Comparison of ENCODE assay signal across 30 cellular contexts in genomic region chr15:67852433-67852832, GRCh38. TPM values are rescaled to one million over a fixed set of nuclear protein-coding genes. Genes with fewer than 3 reads are reported as not detected.
"Had no signal": no experiment of that assay in that cellular context is flagged by ENCODE, and none has a peak within 500 bp of the region (broad histone marks: within the 10 kb centered on the region; RNA-seq: fewer than 3 reads in every experiment).

No MANE protein-coding gene starts in this region.

- ATAC-seq: activated CD8-positive, alpha-beta T cell treated with anti-CD3 and anti-CD28 coated beads for 36 hours; activated naive CD4-positive, alpha-beta T cell treated with anti-CD3 and anti-CD28 coated beads, Interleukin-2, amount 50 U/mL, for 72 hours; gastrocnemius medialis; left colon; stimulated activated memory B cell treated with anti-CD40 and anti-IgM and Interleukin-4, amounts not matched to agents 10 μg/mL and 1 μg/mL and 100 μg/mL, for 72 hours; T-helper 17 cell had no signal

- H3K4me3 Mint-ChIP-seq: activated CD4-positive, alpha-beta T cell treated with anti-CD3 and anti-CD28 coated beads, Interleukin-2, amount 10 ng/mL, durations not matched to agents 7 days and 5 days; activated CD8-positive, alpha-beta T cell treated with anti-CD3 and anti-CD28 coated beads for 36 hours; dendritic cell treated with granulocyte-macrophage colony-stimulating factor and Interleukin-4, amounts not matched to agents 40 ng/mL and 50 ng/mL, for 4 days; memory B cell; stimulated activated memory B cell treated with anti-CD40 and anti-IgM and Interleukin-4, amounts not matched to agents 10 μg/mL and 1 μg/mL and 100 μg/mL, for 72 hours; T-helper 17 cell had no signal

- H3K4me1 Mint-ChIP-seq: T-helper 17 cell had no signal

- H3K4me3 ChIP-seq: adrenal gland, ascending aorta, esophagus muscularis mucosa, gastrocnemius medialis, right lobe of liver, skin epidermis, testis, uterus had no signal

- H3K27me3 ChIP-seq: adrenal gland, ascending aorta, brain microvascular endothelial cell, esophagus muscularis mucosa, gastrocnemius medialis, right lobe of liver, testis, uterus had no signal

- H3K36me3 Mint-ChIP-seq: activated naive CD4-positive, alpha-beta T cell treated with anti-CD3 and anti-CD28 coated beads, Interleukin-2, amount 50 U/mL, for 72 hours; memory B cell; stimulated activated memory B cell treated with anti-CD40 and anti-IgM and Interleukin-4, amounts not matched to agents 10 μg/mL and 1 μg/mL and 100 μg/mL, for 72 hours had no signal

- H3K36me3 ChIP-seq: adrenal gland, ascending aorta, brain microvascular endothelial cell, esophagus muscularis mucosa, gastrocnemius medialis, right lobe of liver, uterus, WERI-Rb-1 had no signal

- H3K27me3 Mint-ChIP-seq: dendritic cell treated with granulocyte-macrophage colony-stimulating factor and Interleukin-4, amounts not matched to agents 40 ng/mL and 50 ng/mL, for 4 days had no signal

- H3K9me3 ChIP-seq: adrenal gland, ascending aorta, esophagus muscularis mucosa, gastrocnemius medialis, right lobe of liver, testis, uterus had no signal

- H3K27ac ChIP-seq: ascending aorta, brain microvascular endothelial cell, esophagus muscularis mucosa, gastrocnemius medialis, right lobe of liver, skin epidermis, testis, uterus, WERI-Rb-1 had no signal

- H3K4me1 ChIP-seq: ascending aorta, esophagus muscularis mucosa, gastrocnemius medialis, right lobe of liver, uterus had no signal

- H3K9me3 Mint-ChIP-seq: activated CD4-positive, alpha-beta T cell treated with anti-CD3 and anti-CD28 coated beads, Interleukin-2, amount 10 ng/mL, durations not matched to agents 7 days and 5 days; activated naive CD4-positive, alpha-beta T cell treated with anti-CD3 and anti-CD28 coated beads, Interleukin-2, amount 50 U/mL, for 72 hours; memory B cell; stimulated activated memory B cell treated with anti-CD40 and anti-IgM and Interleukin-4, amounts not matched to agents 10 μg/mL and 1 μg/mL and 100 μg/mL, for 72 hours had no signal

- DNase-seq: activated CD4-positive, alpha-beta T cell treated with anti-CD3 and anti-CD28 coated beads, Interleukin-2, amount 10 ng/mL, durations not matched to agents 7 days and 5 days; activated CD4-positive, CD25-positive, alpha-beta regulatory T cell treated with anti-CD3 and anti-CD28 coated beads, Interleukin-2, amount 50 U/mL, for 72 hours; activated CD8-positive, alpha-beta T cell treated with anti-CD3 and anti-CD28 coated beads for 36 hours; activated T-cell treated with anti-CD3 and anti-CD28 coated beads, Interleukin-2, amount 50 U/mL, for 1 hour; brain microvascular endothelial cell; caudate nucleus; effector CD8-positive, alpha-beta T cell; gastrocnemius medialis; left colon; occipital lobe; posterior cingulate gyrus; T-helper 17 cell; testis; trophoblast cell; uterus; WERI-Rb-1 had no signal

- H3K27ac Mint-ChIP-seq: activated CD4-positive, alpha-beta T cell treated with anti-CD3 and anti-CD28 coated beads, Interleukin-2, amount 10 ng/mL, durations not matched to agents 7 days and 5 days; activated CD8-positive, alpha-beta T cell treated with anti-CD3 and anti-CD28 coated beads for 36 hours; activated naive CD4-positive, alpha-beta T cell treated with anti-CD3 and anti-CD28 coated beads, Interleukin-2, amount 50 U/mL, for 72 hours; dendritic cell treated with granulocyte-macrophage colony-stimulating factor and Interleukin-4, amounts not matched to agents 40 ng/mL and 50 ng/mL, for 4 days; memory B cell; stimulated activated memory B cell treated with anti-CD40 and anti-IgM and Interleukin-4, amounts not matched to agents 10 μg/mL and 1 μg/mL and 100 μg/mL, for 72 hours; T-helper 17 cell had no signal

RNA-seq across cellular contexts. Expression of gene RNU6-1, which starts 12.6 kb away (rescaled TPM):
- total RNA-seq: activated CD4-positive, alpha-beta T cell treated with anti-CD3 and anti-CD28 coated beads, Interleukin-2, amount 10 ng/mL, durations not matched to agents 7 days and 5 days; activated CD8-positive, alpha-beta T cell treated with anti-CD3 and anti-CD28 coated beads for 36 hours; activated naive CD4-positive, alpha-beta T cell treated with anti-CD3 and anti-CD28 coated beads, Interleukin-2, amount 50 U/mL, for 72 hours; adrenal gland; ascending aorta; esophagus muscularis mucosa; gastrocnemius medialis; left colon; lower leg skin; mononuclear cell; myocyte; occipital lobe; right lobe of liver; T-helper 17 cell; testis; uterus had no signal
- polyA plus RNA-seq: adrenal gland, keratinocyte, neural cell had no signal

RNA-seq across cellular contexts. Expression of gene SKOR1, which starts 27.1 kb away (rescaled TPM):
- total RNA-seq: ascending aorta had no signal
